Comparison of ENCODE assay signal across 13 cellular contexts in genomic region chr5:16531063-16531667, GRCh38.
"Had no signal": no experiment of that assay in that cellular context is flagged by ENCODE, and none has a peak within 500 bp of the region (broad histone marks: within the 10 kb centered on the region; RNA-seq: fewer than 3 reads in every experiment).

No MANE protein-coding gene starts in this region.

- DNase-seq: activated CD4-positive, alpha-beta T cell treated with anti-CD3 and anti-CD28 coated beads, Interleukin-2, amount 10 ng/mL, durations not matched to agents 7 days and 5 days; activated naive CD4-positive, alpha-beta T cell treated with anti-CD3 and anti-CD28 coated beads, Interleukin-2, amount 50 U/mL, for 16 hours; activated T-cell treated with anti-CD3 and anti-CD28 coated beads for 4 hours; amniotic stem cell; brain microvascular endothelial cell; mesendoderm; pancreas; retina; tibial artery had no signal

- H3K27me3 ChIP-seq: brain microvascular endothelial cell, pancreas, tibial artery, vagina had no signal

- H3K9me3 ChIP-seq: pancreas, tibial artery, vagina had no signal

- H3K4me3 Mint-ChIP-seq: activated CD4-positive, alpha-beta T cell treated with anti-CD3 and anti-CD28 coated beads, Interleukin-2, amount 10 ng/mL, durations not matched to agents 7 days and 5 days; stimulated activated memory B cell treated with anti-CD40 and anti-IgM and Interleukin-4, amounts not matched to agents 10 μg/mL and 1 μg/mL and 100 μg/mL, for 72 hours; WTC11 had no signal

- H3K27ac ChIP-seq: brain microvascular endothelial cell, pancreas, tibial artery, vagina had no signal

- H3K27me3 Mint-ChIP-seq: activated CD4-positive, alpha-beta T cell treated with anti-CD3 and anti-CD28 coated beads, Interleukin-2, amount 10 ng/mL, durations not matched to agents 7 days and 5 days; stimulated activated memory B cell treated with anti-CD40 and anti-IgM and Interleukin-4, amounts not matched to agents 10 μg/mL and 1 μg/mL and 100 μg/mL, for 72 hours had no signal

- H3K9me3 Mint-ChIP-seq: activated CD4-positive, alpha-beta T cell treated with anti-CD3 and anti-CD28 coated beads, Interleukin-2, amount 10 ng/mL, durations not matched to agents 7 days and 5 days; stimulated activated memory B cell treated with anti-CD40 and anti-IgM and Interleukin-4, amounts not matched to agents 10 μg/mL and 1 μg/mL and 100 μg/mL, for 72 hours had no signal

- ATAC-seq: stimulated activated memory B cell treated with anti-CD40 and anti-IgM and Interleukin-4, amounts not matched to agents 10 μg/mL and 1 μg/mL and 100 μg/mL, for 72 hours; WTC11 had no signal

- H3K36me3 Mint-ChIP-seq: stimulated activated memory B cell treated with anti-CD40 and anti-IgM and Interleukin-4, amounts not matched to agents 10 μg/mL and 1 μg/mL and 100 μg/mL, for 72 hours; WTC11 had no signal

- H3K4me1 Mint-ChIP-seq: activated CD4-positive, alpha-beta T cell treated with anti-CD3 and anti-CD28 coated beads, Interleukin-2, amount 10 ng/mL, durations not matched to agents 7 days and 5 days; stimulated activated memory B cell treated with anti-CD40 and anti-IgM and Interleukin-4, amounts not matched to agents 10 μg/mL and 1 μg/mL and 100 μg/mL, for 72 hours; WTC11 had no signal

- H3K4me1 ChIP-seq: pancreas, tibial artery, vagina had no signal

- H3K27ac Mint-ChIP-seq: activated CD4-positive, alpha-beta T cell treated with anti-CD3 and anti-CD28 coated beads, Interleukin-2, amount 10 ng/mL, durations not matched to agents 7 days and 5 days; stimulated activated memory B cell treated with anti-CD40 and anti-IgM and Interleukin-4, amounts not matched to agents 10 μg/mL and 1 μg/mL and 100 μg/mL, for 72 hours; WTC11 had no signal

- H3K4me3 ChIP-seq: pancreas, smooth muscle cell, tibial artery, vagina had no signal
